21 cellular contexts compared by ENCODE assay signal in genomic region chr2:159043710-159044109, GRCh38.
"Had no signal": no experiment of that assay in that cellular context is flagged by ENCODE, and none has a peak within 500 bp of the region (broad histone marks: within the 10 kb centered on the region; RNA-seq: fewer than 3 reads in every experiment).

No MANE protein-coding gene starts in this region.

- H3K4me1 ChIP-seq: testis had no signal

- H3K4me3 ChIP-seq: coronary artery, left lung, lung, neural progenitor cell, ovary, testis, transverse colon had no signal

- H3K9me3 ChIP-seq: left lung, ovary, testis, transverse colon had no signal

- ATAC-seq: natural killer cell had no signal

- DNase-seq: central memory CD4-positive, alpha-beta T cell; effector CD4-positive, alpha-beta T cell; endodermal cell; erythroblast; foreskin melanocyte; head of caudate nucleus; hippocampal formation; islet precursor cell; left lung; mesendoderm; natural killer cell; nucleus accumbens; ovary; right cardiac atrium; stimulated activated CD4-positive, alpha-beta T cell treated with anti-CD3 and anti-CD28 coated beads, Interleukin-4, amount 100 ng/mL, for 1 hour; stimulated activated CD8-positive, alpha-beta memory T cell treated with anti-CD3 and anti-CD28 coated beads, Interleukin-4, amount 100 ng/mL, for 48 hours; testis; transverse colon had no signal

- H3K36me3 ChIP-seq: left lung, neural progenitor cell, ovary, transverse colon had no signal

- H3K27me3 ChIP-seq: left lung, neural progenitor cell, ovary, testis, transverse colon had no signal

- H3K27ac ChIP-seq: left lung, neural progenitor cell, ovary, testis, transverse colon had no signal
